In genomic region chr3:177197041-177197933, GRCh38 we compare ENCODE assay signal across 8 cellular contexts. TPM values are rescaled to one million over a fixed set of nuclear protein-coding genes. Genes with fewer than 3 reads are reported as not detected.
DNase-seq lines count a peak whose midpoint lies in the region; ATAC-seq and TF ChIP-seq lines count a peak whose summit lies in the region.

Gene TBL1XR1 (minus strand): TSS chr3:177197482. CDS start chr3:177064977, 132,505 bp downstream.

- no peak for TF ChIP-seq CTCF in VCaP (conservative IDR thresholded peaks at IDR 0.05)

- peak within 1 kb of the TSS; percentile 87 for H3K4me2 ChIP-seq in skeletal muscle satellite cell (ENCODE audit: low read length)

- no peaks in the 10 kb centered on the region for H3K27me3 ChIP-seq in iPS-18a (ENCODE audit: control insufficient read depth, insufficient read depth, low read length)
- no peaks in the 10 kb centered on the region for H3K27me3 ChIP-seq in skeletal muscle satellite cell (ENCODE audit: control insufficient read depth, insufficient read depth, low read length)

- in situ Hi-C loops in T47D (cut with HindIII; ENCODE audit: low pct_unique_long_range_greater_than_20kb, low sequenced_read_pairs): no loop called here

- H3K4me1 ChIP-seq in iPS-18a (ENCODE audit: control insufficient read depth, low read depth, low read length): peaks cover 37% of the 10 kb centered on the region
- peaks cover 23% of the 10 kb centered on the region for H3K4me1 ChIP-seq in skeletal muscle satellite cell (ENCODE audit: control insufficient read depth, insufficient read depth, low read length)

- H3K9me3 ChIP-seq in iPS-18a (ENCODE audit: control insufficient read depth, low read depth, low read length) (no peaks in the 10 kb centered on the region), skeletal muscle satellite cell (replicated peaks; ENCODE audit: low read length) (no peaks in the 10 kb centered on the region)

- H3K4me3 ChIP-seq in iPS-18a (ENCODE audit: low read length) (peak within 1 kb of the TSS; percentile 96), skeletal muscle satellite cell (ENCODE audit: low read length) (peak within 1 kb of the TSS; percentile 90)

- peak; percentile 34 for ATAC-seq in GM18861 (IDR thresholded peaks at IDR 0.05; ENCODE audit: unreplicated experiment)
- ATAC-seq in HG03097 (IDR thresholded peaks at IDR 0.05; ENCODE audit: low FRiP score, unreplicated experiment): peak; percentile 37

- H3K27ac ChIP-seq in VCaP: peak within 1 kb of the TSS; percentile 99
- peak within 1 kb of the TSS; percentile 96 for H3K27ac ChIP-seq in iPS-18a (ENCODE audit: low read length)

- H3K36me3 ChIP-seq in iPS-18a (ENCODE audit: control insufficient read depth, low read depth, low read length) (no peaks in the 10 kb centered on the region), skeletal muscle satellite cell (ENCODE audit: insufficient read depth, low read length) (no peaks in the 10 kb centered on the region)

- DNase-seq in A172 (ENCODE audit: low spot score): peak; percentile 81
- peak; percentile 98 for DNase-seq in NCI-H2171 treated with DMSO at 0.1 percent for 48 hours (lab: John Stamatoyannopoulos, UW)
- DNase-seq in T47D (ENCODE audit: low read depth in 1 of 2, low spot score in 1 of 2): peak; percentile 99 to 100

- H3K9ac ChIP-seq in iPS-18a (ENCODE audit: low read length) (peak within 1 kb of the TSS; percentile 99), skeletal muscle satellite cell (ENCODE audit: low read depth, low read length) (peak within 1 kb of the TSS; percentile 94)

RNA-seq across cellular contexts. Expression of gene TBL1XR1, which starts in this region (rescaled TPM):
- 85.4 and 88.3 TPM in 2 replicates for total RNA-seq in A172 (2014; rRNA removed; shearing (Covaris generic))
- total RNA-seq in skeletal muscle satellite cell (2012; rRNA removed): 87.4 and 108 TPM in 2 replicates

Comparison
In these comparisons a context has a peak if more than half of its experiments do, and no peak if none do; other contexts are left out.
1. Peak in every context shown above with its lines: DNase-seq, ATAC-seq, H3K4me3 ChIP-seq and H3K27ac ChIP-seq.